In the genomic region with DNA sequence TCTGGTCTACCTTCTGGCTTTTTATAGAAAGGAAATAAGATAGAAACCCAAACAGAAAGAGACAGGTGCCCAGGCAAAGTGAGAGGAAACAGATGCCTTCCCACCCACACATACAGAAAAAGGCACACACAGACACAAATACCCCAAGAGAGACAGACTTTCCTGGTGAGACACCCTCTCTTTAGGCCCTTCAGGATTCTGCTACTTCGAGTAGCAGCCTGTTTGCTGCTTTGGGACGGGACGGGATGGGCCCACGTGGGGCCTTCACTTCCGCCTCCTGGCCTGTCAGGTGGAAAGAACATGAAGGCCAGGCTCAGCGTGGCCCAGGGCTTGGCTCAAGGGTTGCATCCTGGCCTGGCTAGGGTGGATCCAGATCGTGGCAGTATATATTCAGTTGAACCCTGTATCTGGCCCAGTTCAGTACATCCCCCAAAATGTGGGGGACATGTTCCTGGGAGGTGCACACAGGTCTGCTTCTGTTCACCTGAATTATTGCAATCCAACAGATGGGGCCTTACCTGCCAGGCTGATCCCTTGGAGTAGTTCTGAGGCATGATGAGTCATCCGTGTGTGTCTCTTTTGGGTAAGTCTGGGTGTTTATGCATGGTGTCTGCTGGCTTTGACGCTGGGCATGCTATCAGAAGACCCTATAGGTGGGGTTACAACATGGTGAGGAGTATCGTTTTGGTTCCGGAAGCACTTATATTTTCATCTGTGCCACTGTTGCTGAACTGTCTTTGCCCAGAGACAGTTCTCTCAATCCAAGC, we compare ENCODE assay signal across 12 cellular contexts. TPM values are rescaled to one million over a fixed set of nuclear protein-coding genes. Genes with fewer than 3 reads are reported as not detected.
DNase-seq lines count a peak whose midpoint lies in the region; ATAC-seq and TF ChIP-seq lines count a peak whose summit lies in the region.
"Had no signal": no experiment of that assay in that cellular context is flagged by ENCODE, and none has a peak within 500 bp of the region (broad histone marks: within the 10 kb centered on the region; RNA-seq: fewer than 3 reads in every experiment).

No MANE protein-coding gene starts in this region.

- peaks cover 0 to 12% (median 1%) of the 10 kb centered on the region in 3 donors for H3K27me3 Mint-ChIP-seq in CD14-positive monocyte (ENCODE audit: low read depth in 3 of 3)

- no peaks in the 10 kb centered on the region for H3K27me3 ChIP-seq in DOHH2 (ENCODE audit: control insufficient read depth, low read length)

- peaks cover 13% of the 10 kb centered on the region for H3K4me1 Mint-ChIP-seq in CD14-positive monocyte

- no peak overlapping the region for H3K27ac Mint-ChIP-seq in CD14-positive monocyte

- no peaks in the 10 kb centered on the region for H3F3A ChIP-seq in DOHH2 (ENCODE audit: control insufficient read depth, insufficient read depth)

- H3K4me1 ChIP-seq in DOHH2 (ENCODE audit: control insufficient read depth, low read length): peaks cover 24% of the 10 kb centered on the region

- peaks cover 36% of the 10 kb centered on the region for H3K79me2 ChIP-seq in DOHH2 (ENCODE audit: control insufficient read depth, low read length)

- no peaks in the 10 kb centered on the region for H3K9me3 ChIP-seq in DOHH2 (ENCODE audit: control insufficient read depth, insufficient read depth, low read length)
- H3K9me3 ChIP-seq: heart left ventricle had no signal

- intact Hi-C loops in CD14-positive monocyte (cut with micrococcal nuclease): loop anchor here in 1 of 2 donors (10.0 kb wide), 1 partner anchor 258 kb away; a partner anchor contains a TSS

- H3K36me3 Mint-ChIP-seq in CD14-positive monocyte: peaks cover 27 to 31% of the 10 kb centered on the region in 2 donors

- TF ChIP-seq CTCF in DOHH2 (IDR thresholded peaks at IDR 0.05; ENCODE audit: low read depth, low read length, poor library complexity, severe bottlenecking) (no peak), coronary artery (IDR thresholded peaks at IDR 0.05) (no peak), CD14-positive monocyte (IDR thresholded peaks at IDR 0.05) (no peak)

- no peaks in the 10 kb centered on the region for H3K9me2 ChIP-seq in DOHH2 (replicated peaks; ENCODE audit: control insufficient read depth, low read length)

- H3K27ac ChIP-seq in DOHH2 (ENCODE audit: low read depth, low read length) (no peak overlapping the region), coronary artery (no peak overlapping the region)
- H3K27ac ChIP-seq: heart left ventricle had no signal

- H3K36me3 ChIP-seq in DOHH2 (ENCODE audit: control insufficient read depth, low read length): peaks cover 22% of the 10 kb centered on the region

- H3K4me3 Mint-ChIP-seq in CD14-positive monocyte: no peak overlapping the region

- H4K20me1 ChIP-seq in DOHH2 (ENCODE audit: control insufficient read depth, insufficient read depth, low read depth, low read length): no peaks in the 10 kb centered on the region

- ATAC-seq in GM18868 (IDR thresholded peaks at IDR 0.05; ENCODE audit: unreplicated experiment): peak; percentile 38
- ATAC-seq: heart left ventricle had no signal

- peak; percentile 54 for DNase-seq in KBM-7
- peak; percentile 43 for DNase-seq in coronary artery (ENCODE audit: low spot score)
- DNase-seq in SIG-M5 treated with dmso at 0.1 percent for 504 hours (lab: John Stamatoyannopoulos, UW; ENCODE audit: unreplicated experiment): no peak
- DNase-seq in H4 (ENCODE audit: low spot score): no peak
- DNase-seq in CD14-positive monocyte (ENCODE audit: low spot score): no peak
- no peak for DNase-seq in activated gamma-delta T cell treated with Interleukin-2 at 50 U/mL for 16 hours
- DNase-seq: GDM1; heart left ventricle; NCI-H774; stimulated activated CD4-positive, alpha-beta T cell treated with anti-CD3 and anti-CD28 coated beads, Interleukin-4, amount 100 ng/mL, for 1 hour had no signal

- peak overlapping the region; percentile 68 for H3K4me2 ChIP-seq in DOHH2 (ENCODE audit: low read length)

- H3K4me3 ChIP-seq in DOHH2 (ENCODE audit: low read length) (peak overlapping the region; percentile 81), coronary artery (no peak overlapping the region)
- H3K4me3 ChIP-seq: heart left ventricle had no signal

- in situ Hi-C loops in KBM-7 (cut with MboI; ENCODE audit: low pct_unique_long_range_greater_than_20kb, low sequenced_read_pairs): no loop called here

- H3K9me3 Mint-ChIP-seq in CD14-positive monocyte: peaks cover 0 to 12% (median 2%) of the 10 kb centered on the region in 7 donors

RNA-seq across cellular contexts. Expression of a gene that starts 2.4 kb away (rescaled TPM):
- 6.0 and 6.3 TPM in 2 replicates for total RNA-seq in H4 (2014; rRNA removed; shearing (Covaris generic))
- 1 to 10 TPM; 1.0 to 2.1 TPM for polyA plus RNA-seq in CD14-positive monocyte

RNA-seq across cellular contexts. Expression of a gene that starts 14.7 kb away (rescaled TPM):
- total RNA-seq in H4 (2014; rRNA removed; shearing (Covaris generic)): not detected in 2 replicates
- not detected for polyA plus RNA-seq in CD14-positive monocyte
- total RNA-seq: heart left ventricle had no signal
- polyA plus RNA-seq: heart left ventricle had no signal

Comparison
In these comparisons a context has a peak if more than half of its experiments do, and no peak if none do; other contexts are left out.
1. DNase-seq: peak in KBM-7 (single experiment) and coronary artery (single experiment); none in SIG-M5 treated with dmso at 0.1 percent for 504 hours (single experiment), H4 (single experiment), CD14-positive monocyte (single experiment) and activated gamma-delta T cell treated with Interleukin-2 at 50 U/mL for 16 hours (single experiment).